Comparison of ENCODE assay signal across 15 cellular contexts in genomic region chr13:99344610-99345208, GRCh38. TPM values are rescaled to one million over a fixed set of nuclear protein-coding genes. Genes with fewer than 3 reads are reported as not detected.
"Had no signal": no experiment of that assay in that cellular context is flagged by ENCODE, and none has a peak within 500 bp of the region (broad histone marks: within the 10 kb centered on the region; RNA-seq: fewer than 3 reads in every experiment).

No MANE protein-coding gene starts in this region.

- H3K27me3 Mint-ChIP-seq: activated CD4-positive, alpha-beta memory T cell treated with anti-CD3 and anti-CD28 coated beads for 36 hours; activated naive CD4-positive, alpha-beta T cell treated with anti-CD3 and anti-CD28 coated beads, Interleukin-2, amount 10 ng/mL, durations not matched to agents 7 days and 5 days had no signal

- H3K27ac Mint-ChIP-seq: activated CD4-positive, alpha-beta memory T cell treated with anti-CD3 and anti-CD28 coated beads for 36 hours; activated naive CD4-positive, alpha-beta T cell treated with anti-CD3 and anti-CD28 coated beads, Interleukin-2, amount 10 ng/mL, durations not matched to agents 7 days and 5 days; activated T-helper 1 cell treated with anti-CD3 and anti-CD28 coated beads, Interleukin-12 subunit alpha, Interleukin-12 subunit beta, Interleukin-2, Interleukin-4 antibody, amounts not matched to agents 30 ng/mL and 10 ng/mL and 1 ng/mL, durations not matched to agents 14 hours and 24 hours and 36 hours had no signal

- H3K9me3 Mint-ChIP-seq: activated CD4-positive, alpha-beta memory T cell treated with anti-CD3 and anti-CD28 coated beads for 36 hours; activated naive CD4-positive, alpha-beta T cell treated with anti-CD3 and anti-CD28 coated beads, Interleukin-2, amount 10 ng/mL, durations not matched to agents 7 days and 5 days; activated T-helper 1 cell treated with anti-CD3 and anti-CD28 coated beads, Interleukin-12 subunit alpha, Interleukin-12 subunit beta, Interleukin-2, Interleukin-4 antibody, amounts not matched to agents 30 ng/mL and 10 ng/mL and 1 ng/mL, durations not matched to agents 14 hours and 24 hours and 36 hours; natural killer cell treated with Interleukin-12 subunit alpha and Interleukin-12 subunit beta and Interleukin-15 and Interleukin-18, amount 100 ng/mL, for 72 hours had no signal

- DNase-seq: activated CD4-positive, alpha-beta memory T cell treated with anti-CD3 and anti-CD28 coated beads for 36 hours; activated CD4-positive, CD25-positive, alpha-beta regulatory T cell treated with anti-CD3 and anti-CD28 coated beads, Interleukin-2, amount 50 U/mL, for 72 hours; activated CD8-positive, alpha-beta memory T cell treated with anti-CD3 and anti-CD28 coated beads, Interleukin-2, amount 50 U/mL, for 4 hours; activated naive CD4-positive, alpha-beta T cell treated with anti-CD3 and anti-CD28 coated beads, Interleukin-2, amount 10 ng/mL, durations not matched to agents 7 days and 5 days; amniotic stem cell; body of pancreas; central memory CD4-positive, alpha-beta T cell; left colon; sigmoid colon; stimulated activated CD4-positive, alpha-beta T cell treated with anti-CD3 and anti-CD28 coated beads, Interleukin-2, amount 100 ng/mL, for 24 hours; stimulated activated naive CD4-positive, alpha-beta T cell; upper lobe of right lung had no signal

- ATAC-seq: body of pancreas; left colon; natural killer cell treated with Interleukin-12 subunit alpha and Interleukin-12 subunit beta and Interleukin-15 and Interleukin-18, amount 100 ng/mL, for 72 hours; upper lobe of right lung had no signal

- H3K4me3 Mint-ChIP-seq: activated CD4-positive, alpha-beta memory T cell treated with anti-CD3 and anti-CD28 coated beads for 36 hours; activated naive CD4-positive, alpha-beta T cell treated with anti-CD3 and anti-CD28 coated beads, Interleukin-2, amount 10 ng/mL, durations not matched to agents 7 days and 5 days; activated T-helper 1 cell treated with anti-CD3 and anti-CD28 coated beads, Interleukin-12 subunit alpha, Interleukin-12 subunit beta, Interleukin-2, Interleukin-4 antibody, amounts not matched to agents 30 ng/mL and 10 ng/mL and 1 ng/mL, durations not matched to agents 14 hours and 24 hours and 36 hours; natural killer cell treated with Interleukin-12 subunit alpha and Interleukin-12 subunit beta and Interleukin-15 and Interleukin-18, amount 100 ng/mL, for 72 hours had no signal

RNA-seq across cellular contexts. Expression of gene GPR183, which starts 37.5 kb away (rescaled TPM):
- total RNA-seq: pulmonary artery endothelial cell had no signal
